ENCODE assay signal across 1 cellular context in genomic region chr19:54190942-54191670, GRCh38.
TF ChIP-seq lines count a peak whose summit lies in the region.

TSS of gene TSEN34 (plus strand) at chr19:54191308. CDS start at chr19:54191365, 57 bp downstream.

TF ChIP-seq in K562, 482 proteins besides CTCF, POLR2A, EP300 and RAD21 (continued from another document):
- TF ChIP-seq, protein P1, sequence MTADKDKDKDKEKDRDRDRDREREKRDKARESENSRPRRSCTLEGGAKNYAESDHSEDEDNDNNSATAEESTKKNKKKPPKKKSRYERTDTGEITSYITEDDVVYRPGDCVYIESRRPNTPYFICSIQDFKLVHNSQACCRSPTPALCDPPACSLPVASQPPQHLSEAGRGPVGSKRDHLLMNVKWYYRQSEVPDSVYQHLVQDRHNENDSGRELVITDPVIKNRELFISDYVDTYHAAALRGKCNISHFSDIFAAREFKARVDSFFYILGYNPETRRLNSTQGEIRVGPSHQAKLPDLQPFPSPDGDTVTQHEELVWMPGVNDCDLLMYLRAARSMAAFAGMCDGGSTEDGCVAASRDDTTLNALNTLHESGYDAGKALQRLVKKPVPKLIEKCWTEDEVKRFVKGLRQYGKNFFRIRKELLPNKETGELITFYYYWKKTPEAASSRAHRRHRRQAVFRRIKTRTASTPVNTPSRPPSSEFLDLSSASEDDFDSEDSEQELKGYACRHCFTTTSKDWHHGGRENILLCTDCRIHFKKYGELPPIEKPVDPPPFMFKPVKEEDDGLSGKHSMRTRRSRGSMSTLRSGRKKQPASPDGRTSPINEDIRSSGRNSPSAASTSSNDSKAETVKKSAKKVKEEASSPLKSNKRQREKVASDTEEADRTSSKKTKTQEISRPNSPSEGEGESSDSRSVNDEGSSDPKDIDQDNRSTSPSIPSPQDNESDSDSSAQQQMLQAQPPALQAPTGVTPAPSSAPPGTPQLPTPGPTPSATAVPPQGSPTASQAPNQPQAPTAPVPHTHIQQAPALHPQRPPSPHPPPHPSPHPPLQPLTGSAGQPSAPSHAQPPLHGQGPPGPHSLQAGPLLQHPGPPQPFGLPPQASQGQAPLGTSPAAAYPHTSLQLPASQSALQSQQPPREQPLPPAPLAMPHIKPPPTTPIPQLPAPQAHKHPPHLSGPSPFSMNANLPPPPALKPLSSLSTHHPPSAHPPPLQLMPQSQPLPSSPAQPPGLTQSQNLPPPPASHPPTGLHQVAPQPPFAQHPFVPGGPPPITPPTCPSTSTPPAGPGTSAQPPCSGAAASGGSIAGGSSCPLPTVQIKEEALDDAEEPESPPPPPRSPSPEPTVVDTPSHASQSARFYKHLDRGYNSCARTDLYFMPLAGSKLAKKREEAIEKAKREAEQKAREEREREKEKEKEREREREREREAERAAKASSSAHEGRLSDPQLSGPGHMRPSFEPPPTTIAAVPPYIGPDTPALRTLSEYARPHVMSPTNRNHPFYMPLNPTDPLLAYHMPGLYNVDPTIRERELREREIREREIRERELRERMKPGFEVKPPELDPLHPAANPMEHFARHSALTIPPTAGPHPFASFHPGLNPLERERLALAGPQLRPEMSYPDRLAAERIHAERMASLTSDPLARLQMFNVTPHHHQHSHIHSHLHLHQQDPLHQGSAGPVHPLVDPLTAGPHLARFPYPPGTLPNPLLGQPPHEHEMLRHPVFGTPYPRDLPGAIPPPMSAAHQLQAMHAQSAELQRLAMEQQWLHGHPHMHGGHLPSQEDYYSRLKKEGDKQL (CRISPR knock-in tag; IDR thresholded peaks at IDR 0.05; ENCODE audit: borderline replicate concordance): 0 out of 2 replicates have a peak, but pooled peaks have one; percentile 25
- TF ChIP-seq ZNF583 (CRISPR knock-in tag; IDR thresholded peaks at IDR 0.05): no peak
- TF ChIP-seq ZNF445 (CRISPR knock-in tag; IDR thresholded peaks at IDR 0.05; ENCODE audit: low read depth): no peak
- TF ChIP-seq, protein P2, sequence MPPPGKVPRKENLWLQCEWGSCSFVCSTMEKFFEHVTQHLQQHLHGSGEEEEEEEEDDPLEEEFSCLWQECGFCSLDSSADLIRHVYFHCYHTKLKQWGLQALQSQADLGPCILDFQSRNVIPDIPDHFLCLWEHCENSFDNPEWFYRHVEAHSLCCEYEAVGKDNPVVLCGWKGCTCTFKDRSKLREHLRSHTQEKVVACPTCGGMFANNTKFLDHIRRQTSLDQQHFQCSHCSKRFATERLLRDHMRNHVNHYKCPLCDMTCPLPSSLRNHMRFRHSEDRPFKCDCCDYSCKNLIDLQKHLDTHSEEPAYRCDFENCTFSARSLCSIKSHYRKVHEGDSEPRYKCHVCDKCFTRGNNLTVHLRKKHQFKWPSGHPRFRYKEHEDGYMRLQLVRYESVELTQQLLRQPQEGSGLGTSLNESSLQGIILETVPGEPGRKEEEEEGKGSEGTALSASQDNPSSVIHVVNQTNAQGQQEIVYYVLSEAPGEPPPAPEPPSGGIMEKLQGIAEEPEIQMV (tag; conservative IDR thresholded peaks at IDR 0.05; ENCODE audit: low read depth): peak; percentile 60; the same call in 1 of the 2 replicates
- TF ChIP-seq, protein P3, sequence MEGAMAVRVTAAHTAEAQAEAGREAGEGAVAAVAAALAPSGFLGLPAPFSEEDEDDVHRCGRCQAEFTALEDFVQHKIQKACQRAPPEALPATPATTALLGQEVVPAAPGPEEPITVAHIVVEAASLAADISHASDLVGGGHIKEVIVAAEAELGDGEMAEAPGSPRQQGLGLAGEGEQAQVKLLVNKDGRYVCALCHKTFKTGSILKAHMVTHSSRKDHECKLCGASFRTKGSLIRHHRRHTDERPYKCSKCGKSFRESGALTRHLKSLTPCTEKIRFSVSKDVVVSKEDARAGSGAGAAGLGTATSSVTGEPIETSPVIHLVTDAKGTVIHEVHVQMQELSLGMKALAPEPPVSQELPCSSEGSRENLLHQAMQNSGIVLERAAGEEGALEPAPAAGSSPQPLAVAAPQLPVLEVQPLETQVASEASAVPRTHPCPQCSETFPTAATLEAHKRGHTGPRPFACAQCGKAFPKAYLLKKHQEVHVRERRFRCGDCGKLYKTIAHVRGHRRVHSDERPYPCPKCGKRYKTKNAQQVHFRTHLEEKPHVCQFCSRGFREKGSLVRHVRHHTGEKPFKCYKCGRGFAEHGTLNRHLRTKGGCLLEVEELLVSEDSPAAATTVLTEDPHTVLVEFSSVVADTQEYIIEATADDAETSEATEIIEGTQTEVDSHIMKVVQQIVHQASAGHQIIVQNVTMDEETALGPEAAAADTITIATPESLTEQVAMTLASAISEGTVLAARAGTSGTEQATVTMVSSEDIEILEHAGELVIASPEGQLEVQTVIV (CRISPR knock-in tag; IDR thresholded peaks at IDR 0.05; ENCODE audit: borderline replicate concordance): no peak
- TF ChIP-seq WHSC1 (IDR thresholded peaks at IDR 0.05; ENCODE audit: low read length): no peak
- no peak for TF ChIP-seq TCF7 (IDR thresholded peaks at IDR 0.05; ENCODE audit: borderline replicate concordance)
- peak; percentile 79 for TF ChIP-seq ATF7 (IDR thresholded peaks at IDR 0.05)
- TF ChIP-seq KDM5B (IDR thresholded peaks at IDR 0.05; ENCODE audit: insufficient replicate concordance, low read depth, low read length): peak; percentile 49
- TF ChIP-seq TAF7 (tag; IDR thresholded peaks at IDR 0.05): no peak
- TF ChIP-seq ZBTB7A (IDR thresholded peaks at IDR 0.05; ENCODE audit: borderline replicate concordance, control insufficient read depth, low read depth, low read length): peak; percentile 92
- TF ChIP-seq NONO (IDR thresholded peaks at IDR 0.05; ENCODE audit: low read depth in 2 of 2, low read length in 1 of 2): peak in 1 of 2 experiments; percentile 79; a peak in 1 of 4 replicates
- TF ChIP-seq L3MBTL2 (IDR thresholded peaks at IDR 0.05): peak; percentile 60
- TF ChIP-seq, protein P4, sequence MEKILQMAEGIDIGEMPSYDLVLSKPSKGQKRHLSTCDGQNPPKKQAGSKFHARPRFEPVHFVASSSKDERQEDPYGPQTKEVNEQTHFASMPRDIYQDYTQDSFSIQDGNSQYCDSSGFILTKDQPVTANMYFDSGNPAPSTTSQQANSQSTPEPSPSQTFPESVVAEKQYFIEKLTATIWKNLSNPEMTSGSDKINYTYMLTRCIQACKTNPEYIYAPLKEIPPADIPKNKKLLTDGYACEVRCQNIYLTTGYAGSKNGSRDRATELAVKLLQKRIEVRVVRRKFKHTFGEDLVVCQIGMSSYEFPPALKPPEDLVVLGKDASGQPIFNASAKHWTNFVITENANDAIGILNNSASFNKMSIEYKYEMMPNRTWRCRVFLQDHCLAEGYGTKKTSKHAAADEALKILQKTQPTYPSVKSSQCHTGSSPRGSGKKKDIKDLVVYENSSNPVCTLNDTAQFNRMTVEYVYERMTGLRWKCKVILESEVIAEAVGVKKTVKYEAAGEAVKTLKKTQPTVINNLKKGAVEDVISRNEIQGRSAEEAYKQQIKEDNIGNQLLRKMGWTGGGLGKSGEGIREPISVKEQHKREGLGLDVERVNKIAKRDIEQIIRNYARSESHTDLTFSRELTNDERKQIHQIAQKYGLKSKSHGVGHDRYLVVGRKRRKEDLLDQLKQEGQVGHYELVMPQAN (IDR thresholded peaks at IDR 0.05; ENCODE audit: borderline replicate concordance): peak; percentile 58; the same call in 1 of the 2 replicates
- TF ChIP-seq MXI1 (IDR thresholded peaks at IDR 0.05; ENCODE audit: low read depth, low read length): peak; percentile 62
- peak in 1 of 2 experiments; percentile 63; a peak in 2 of 4 replicates for TF ChIP-seq SRF (CRISPR knock-in tag; IDR thresholded peaks at IDR 0.05)
- 0 out of 2 replicates have a peak, but pooled peaks have one; percentile 56 for TF ChIP-seq SMAD4 (CRISPR knock-in tag; conservative IDR thresholded peaks at IDR 0.05)
- peak; percentile 12 for TF ChIP-seq MEIS2 (IDR thresholded peaks at IDR 0.05; ENCODE audit: partially characterized antibody)
- peak; percentile 52; the same call in 1 of the 2 replicates for TF ChIP-seq SUPT5H (IDR thresholded peaks at IDR 0.05)
- TF ChIP-seq CXXC5 (CRISPR knock-in tag; IDR thresholded peaks at IDR 0.05): peak; percentile 75
- no peak for TF ChIP-seq ZNF347 (CRISPR knock-in tag; IDR thresholded peaks at IDR 0.05; ENCODE audit: low read depth)
- TF ChIP-seq DACH1 (IDR thresholded peaks at IDR 0.05; ENCODE audit: partially characterized antibody): no peak
- peak; percentile 41; the same call in 1 of the 2 replicates for TF ChIP-seq THAP12 (CRISPR knock-in tag; IDR thresholded peaks at IDR 0.05)
- 0 out of 2 replicates have a peak, but pooled peaks have one; percentile 18 for TF ChIP-seq HDAC2 (IDR thresholded peaks at IDR 0.05)
- TF ChIP-seq MECOM (CRISPR knock-in tag; IDR thresholded peaks at IDR 0.05): no peak
- no peak for TF ChIP-seq ZNF561 (CRISPR knock-in tag; conservative IDR thresholded peaks at IDR 0.05)
